Comparison of ENCODE assay signal across 8 cellular contexts in the genomic region with DNA sequence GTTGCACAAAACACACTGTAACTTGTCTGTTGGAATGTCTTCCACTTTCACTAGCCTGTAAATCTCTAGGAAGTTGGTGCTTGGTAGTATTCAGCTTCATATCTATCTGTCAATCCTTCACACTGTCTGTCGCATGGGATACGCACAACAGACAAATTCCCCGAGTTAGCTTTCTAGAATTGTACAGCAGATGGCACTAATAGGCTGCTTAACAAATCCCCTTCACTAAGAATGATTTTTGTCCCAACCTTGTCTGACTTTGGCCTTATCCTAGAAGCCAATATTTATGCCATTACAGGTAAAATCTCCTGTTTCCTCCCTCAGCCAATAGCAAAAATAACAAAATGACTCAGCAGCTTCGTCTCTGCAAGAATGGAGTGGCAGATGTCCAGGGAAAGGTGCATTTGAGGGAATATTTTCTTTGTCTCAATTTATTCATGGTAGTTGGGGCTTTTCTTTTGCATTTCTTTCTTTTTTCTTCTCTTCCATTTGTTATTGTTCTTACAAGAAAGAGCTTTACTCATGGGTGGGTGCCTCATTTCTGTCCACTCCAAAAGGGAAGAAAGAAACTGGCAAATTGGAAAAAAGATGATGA. TPM values are rescaled to one million over a fixed set of nuclear protein-coding genes. Genes with fewer than 3 reads are reported as not detected.
DNase-seq lines count a peak whose midpoint lies in the region; ATAC-seq lines count a peak whose summit lies in the region.

No MANE protein-coding gene starts in this region.

- no peak overlapping the region for H3K27ac ChIP-seq in mesendoderm (ENCODE audit: low read depth, low read length)

- H3K4ac ChIP-seq in mesendoderm (ENCODE audit: low read depth, low read length), result no peak overlapping the region

- H2BK15ac ChIP-seq in mesendoderm (replicated peaks; ENCODE audit: low read depth), result no peak overlapping the region

- no CpG with 5 or more reads among the region's 4 CpGs for WGBS in mesendoderm (ENCODE audit: extremely low coverage, insufficient coverage, low lambda C conversion rate)

- H3K79me1 ChIP-seq in mesendoderm (ENCODE audit: low read length), result peaks cover 4% of the 10 kb centered on the region

- H3K27me3 ChIP-seq in mesendoderm (ENCODE audit: insufficient read depth, low read length, poor library complexity), result no peaks in the 10 kb centered on the region

- H3K4me3 Mint-ChIP-seq in central memory CD8-positive, alpha-beta T cell, result peak overlapping the region; percentile 13
- H3K4me3 Mint-ChIP-seq in activated T-cell treated with anti-CD3 and anti-CD28 coated beads, Interleukin-2, amount 50 U/mL, for 4 hours, result no peak overlapping the region

- H2BK120ac ChIP-seq in mesendoderm (ENCODE audit: low read depth, low read length), result no peak overlapping the region

- no peaks in the 10 kb centered on the region for H3K36me3 ChIP-seq in mesendoderm (ENCODE audit: control insufficient read depth, insufficient read depth, low read length)

- peaks cover 15% of the 10 kb centered on the region for H3K36me3 Mint-ChIP-seq in central memory CD8-positive, alpha-beta T cell (ENCODE audit: insufficient read depth)
- peaks cover 3% of the 10 kb centered on the region for H3K36me3 Mint-ChIP-seq in activated T-cell treated with anti-CD3 and anti-CD28 coated beads, Interleukin-2, amount 50 U/mL, for 4 hours (ENCODE audit: insufficient read depth)

- H3K4me2 ChIP-seq in mesendoderm (ENCODE audit: low read length), result no peak overlapping the region

- in situ Hi-C loops in ACHN (cut with HindIII; ENCODE audit: low pct_ligation_motif_present, low pct_unique_long_range_greater_than_20kb, low sequenced_read_pairs), result no loop called here

- ATAC-seq in central memory CD8-positive, alpha-beta T cell (replicated peaks; ENCODE audit: extremely low read depth, poor library complexity, severe bottlenecking), result no peak
- no peak for ATAC-seq in activated T-cell treated with anti-CD3 and anti-CD28 coated beads, Interleukin-2, amount 50 U/mL, for 4 hours
- ATAC-seq in HG03175 (IDR thresholded peaks at IDR 0.05; ENCODE audit: unreplicated experiment) (no peak), GM19467 (IDR thresholded peaks at IDR 0.05; ENCODE audit: unreplicated experiment) (no peak)

- peaks cover 27% of the 10 kb centered on the region for H3K4me1 Mint-ChIP-seq in central memory CD8-positive, alpha-beta T cell
- H3K4me1 Mint-ChIP-seq in activated T-cell treated with anti-CD3 and anti-CD28 coated beads, Interleukin-2, amount 50 U/mL, for 4 hours (ENCODE audit: low read depth), result peaks cover 26% of the 10 kb centered on the region

- H4K8ac ChIP-seq in mesendoderm (ENCODE audit: low read depth, low read length), result no peak overlapping the region

- H3K23ac ChIP-seq in mesendoderm (ENCODE audit: low read length), result no peak overlapping the region

- no peak overlapping the region for H3K27ac Mint-ChIP-seq in central memory CD8-positive, alpha-beta T cell (ENCODE audit: low read depth)

- H3K18ac ChIP-seq in mesendoderm (ENCODE audit: low read length), result no peak overlapping the region

- DNase-seq in ACHN (peak; percentile 48), ELR (ENCODE audit: low read depth) (peak; percentile 53), NCI-H2227 (lab: John Stamatoyannopoulos, UW; ENCODE audit: unreplicated experiment) (peak; percentile 53), mesendoderm (peak; percentile 65)
- no peak for DNase-seq in central memory CD8-positive, alpha-beta T cell (ENCODE audit: low spot score in 2 of 2)
- DNase-seq in activated T-cell treated with anti-CD3 and anti-CD28 coated beads, Interleukin-2, amount 50 U/mL, for 4 hours, result no peak

- H3K4me3 ChIP-seq in mesendoderm (ENCODE audit: low read length), result no peak overlapping the region

- peak overlapping the region; percentile 28 for H3K56ac ChIP-seq in mesendoderm (ENCODE audit: low read length)

- no peak overlapping the region for H3K9ac ChIP-seq in mesendoderm (ENCODE audit: low read length)

- peaks cover 2% of the 10 kb centered on the region for H3K79me2 ChIP-seq in mesendoderm (ENCODE audit: control insufficient read depth, insufficient read depth, low read length)

- H3K9me3 Mint-ChIP-seq in central memory CD8-positive, alpha-beta T cell, result no peaks in the 10 kb centered on the region
- H3K9me3 Mint-ChIP-seq in activated T-cell treated with anti-CD3 and anti-CD28 coated beads, Interleukin-2, amount 50 U/mL, for 4 hours, result no peaks in the 10 kb centered on the region

- peak overlapping the region; percentile 67 for H2AK5ac ChIP-seq in mesendoderm (ENCODE audit: low read length)

- no peak overlapping the region for H2BK5ac ChIP-seq in mesendoderm (ENCODE audit: low read length)

- H3K4me1 ChIP-seq in mesendoderm (ENCODE audit: control insufficient read depth, low read depth, low read length), result peaks cover 19% of the 10 kb centered on the region

- no peaks in the 10 kb centered on the region for H3K27me3 Mint-ChIP-seq in central memory CD8-positive, alpha-beta T cell
- H3K27me3 Mint-ChIP-seq in activated T-cell treated with anti-CD3 and anti-CD28 coated beads, Interleukin-2, amount 50 U/mL, for 4 hours (ENCODE audit: low read depth), result no peaks in the 10 kb centered on the region

- no peak overlapping the region for H4K5ac ChIP-seq in mesendoderm (ENCODE audit: low read length)

RNA-seq across cellular contexts. Expression of a gene that starts 3.1 kb away (rescaled TPM):
- polyA plus RNA-seq in mesendoderm (2013, experiment 1 of 2), result 10.2 TPM
- 10.0 TPM for polyA plus RNA-seq in mesendoderm (2013, experiment 2 of 2)
- total RNA-seq in activated T-cell treated with anti-CD3 and anti-CD28 coated beads, Interleukin-2, amount 50 U/mL, for 4 hours, result 10 to 100 TPM; 23.5 to 27.9 (median 25.9) TPM

RNA-seq across cellular contexts. Expression of a gene that starts 3.4 kb away (rescaled TPM):
- 1.9 TPM for polyA plus RNA-seq in mesendoderm (2013, experiment 1 of 2)
- 2.0 TPM for polyA plus RNA-seq in mesendoderm (2013, experiment 2 of 2)
- total RNA-seq in activated T-cell treated with anti-CD3 and anti-CD28 coated beads, Interleukin-2, amount 50 U/mL, for 4 hours, result 1 to 10 TPM; 2.2 to 2.6 (median 2.5) TPM

RNA-seq across cellular contexts. Expression of a gene that starts 44.2 kb away (rescaled TPM):
- 19.8 TPM for polyA plus RNA-seq in mesendoderm (2013, experiment 1 of 2)
- 18.7 TPM for polyA plus RNA-seq in mesendoderm (2013, experiment 2 of 2)
- 1 to 10 TPM in 1 of 3 donors, under 1 TPM in 2; 0.60 to 1.8 (median 0.87) TPM for total RNA-seq in activated T-cell treated with anti-CD3 and anti-CD28 coated beads, Interleukin-2, amount 50 U/mL, for 4 hours

Comparison
In these comparisons a context has a peak if more than half of its experiments do, and no peak if none do; other contexts are left out.
1. DNase-seq: peak in ACHN (single experiment), ELR (single experiment), NCI-H2227 (single experiment) and mesendoderm (single experiment); none in central memory CD8-positive, alpha-beta T cell (0 of 2) and activated T-cell treated with anti-CD3 and anti-CD28 coated beads, Interleukin-2, amount 50 U/mL, for 4 hours (single experiment).